Comparison of ENCODE assay signal across 20 cellular contexts in the genomic region with DNA sequence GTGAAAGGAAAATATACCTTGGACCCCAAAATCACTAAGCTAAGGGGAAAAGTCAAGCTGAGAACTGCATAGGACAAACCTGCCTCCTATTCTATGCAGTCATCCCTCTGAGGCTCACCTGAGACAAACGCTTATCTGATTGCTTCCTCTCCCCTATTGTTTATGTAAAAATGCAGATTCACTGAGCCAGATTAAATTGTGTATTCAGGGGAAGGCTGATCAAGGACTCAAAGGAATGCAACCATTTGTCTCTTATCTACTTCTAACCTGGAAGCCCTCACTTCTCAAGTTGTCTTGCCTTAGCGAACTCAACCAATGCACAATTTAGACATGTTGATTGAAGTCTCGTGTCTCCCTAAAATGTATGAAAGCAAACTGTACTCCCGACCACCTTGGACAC. TPM values are rescaled to one million over a fixed set of nuclear protein-coding genes. Genes with fewer than 3 reads are reported as not detected.
DNase-seq lines count a peak whose midpoint lies in the region; ATAC-seq and TF ChIP-seq lines count a peak whose summit lies in the region.
"Had no signal": no experiment of that assay in that cellular context is flagged by ENCODE, and none has a peak within 500 bp of the region (broad histone marks: within the 10 kb centered on the region; RNA-seq: fewer than 3 reads in every experiment).

No MANE protein-coding gene starts in this region.

- H3K9me3 ChIP-seq in right atrium auricular region (no peaks in the 10 kb centered on the region), skeletal muscle satellite cell (replicated peaks; ENCODE audit: low read length) (no peaks in the 10 kb centered on the region), vagina (no peaks in the 10 kb centered on the region)

- H3K4me1 ChIP-seq in right atrium auricular region (peaks cover 0 to 100% of the 10 kb centered on the region in 2 donors), skeletal muscle satellite cell (ENCODE audit: control insufficient read depth, insufficient read depth, low read length) (peaks cover 84% of the 10 kb centered on the region), vagina (peaks cover 87% of the 10 kb centered on the region)

- TF ChIP-seq POLR2A in vagina (IDR thresholded peaks at IDR 0.05), result no peak

- H3K9ac ChIP-seq in skeletal muscle satellite cell (ENCODE audit: low read depth, low read length), result peak overlapping the region; percentile 22

- TF ChIP-seq CTCF in right atrium auricular region (IDR thresholded peaks at IDR 0.05) (no peak), fibroblast of villous mesenchyme (IDR thresholded peaks at IDR 0.05; ENCODE audit: insufficient read depth, low read depth, low read length) (no peak), vagina (IDR thresholded peaks at IDR 0.05) (no peak)

- peaks cover 67% of the 10 kb centered on the region for H3K36me3 ChIP-seq in right atrium auricular region
- H3K36me3 ChIP-seq in skeletal muscle satellite cell (ENCODE audit: insufficient read depth, low read length), result peaks cover 96% of the 10 kb centered on the region
- H3K36me3 ChIP-seq in vagina, result peaks cover 0 to 66% of the 10 kb centered on the region in 2 donors

- no peaks in the 10 kb centered on the region for H3K27me3 ChIP-seq in right atrium auricular region
- H3K27me3 ChIP-seq in skeletal muscle satellite cell (ENCODE audit: control insufficient read depth, insufficient read depth, low read length), result no peaks in the 10 kb centered on the region
- H3K27me3 ChIP-seq in vagina, result no peaks in the 10 kb centered on the region
- H3K27me3 ChIP-seq: foreskin keratinocyte had no signal

- peak overlapping the region; percentile 82 to 92 for H3K27ac ChIP-seq in right atrium auricular region
- peak overlapping the region; percentile 94 for H3K27ac ChIP-seq in vagina
- H3K27ac ChIP-seq: foreskin keratinocyte had no signal

- intact Hi-C loops in Right ventricle myocardium superior (cut with DNase I) (no loop called here), vagina (cut with DNase I) (no loop called here)

- no peak for DNase-seq in right atrium auricular region (ENCODE audit: low spot score)
- DNase-seq in Right ventricle myocardium superior, result no peak
- DNase-seq in fibroblast of villous mesenchyme (ENCODE audit: low read depth), result peak; percentile 9
- DNase-seq in vagina (ENCODE audit: extremely low spot score in 2 of 2), result no peak
- DNase-seq in activated CD4-positive, CD25-positive, alpha-beta regulatory T cell (lab: John Stamatoyannopoulos, UW), result no peak
- no peak for DNase-seq in MV-4-11 (lab: John Stamatoyannopoulos, UW)
- no peak for DNase-seq in NCI-H128 (lab: John Stamatoyannopoulos, UW; ENCODE audit: unreplicated experiment)
- DNase-seq: activated CD4-positive, alpha-beta memory T cell treated with anti-CD3 and anti-CD28 coated beads, Interleukin-2, amount 10 ng/mL, durations not matched to agents 7 days and 5 days; activated T-cell treated with anti-CD3 and anti-CD28 coated beads, Interleukin-2, amount 50 U/mL, for 4 hours; CD4-positive, alpha-beta T cell; central memory CD4-positive, alpha-beta T cell; effector memory CD8-positive, alpha-beta T cell; foreskin keratinocyte; KBM-7; mammary epithelial cell; NCI-H1092; NCI-H2171; NCI-H774 had no signal

- H3K4me3 ChIP-seq in right atrium auricular region (no peak overlapping the region), fibroblast of villous mesenchyme (ENCODE audit: low read depth, low read length) (no peak overlapping the region), skeletal muscle satellite cell (ENCODE audit: low read length) (no peak overlapping the region), vagina (no peak overlapping the region)

- H3K4me2 ChIP-seq in skeletal muscle satellite cell (ENCODE audit: low read length), result no peak overlapping the region

- no peak for ATAC-seq in Right ventricle myocardium superior (ENCODE audit: poor library complexity)
- ATAC-seq: activated T-cell treated with anti-CD3 and anti-CD28 coated beads, Interleukin-2, amount 50 U/mL, for 4 hours; effector memory CD8-positive, alpha-beta T cell; foreskin keratinocyte; Panc1 had no signal

RNA-seq across cellular contexts. Expression of gene SPARC, which starts 13.3 kb away (rescaled TPM):
- 100 to 1,000 TPM; 292 to 567 TPM for total RNA-seq in right atrium auricular region
- 435 TPM for total RNA-seq in Right ventricle myocardium superior
- total RNA-seq in fibroblast of villous mesenchyme, result 1,969 and 2,230 TPM in 2 replicates
- total RNA-seq in skeletal muscle satellite cell (2012; rRNA removed), result 652 and 1,273 TPM in 2 replicates
- total RNA-seq in vagina, result 273 TPM
